17 cellular contexts compared by ENCODE assay signal in the genomic region with DNA sequence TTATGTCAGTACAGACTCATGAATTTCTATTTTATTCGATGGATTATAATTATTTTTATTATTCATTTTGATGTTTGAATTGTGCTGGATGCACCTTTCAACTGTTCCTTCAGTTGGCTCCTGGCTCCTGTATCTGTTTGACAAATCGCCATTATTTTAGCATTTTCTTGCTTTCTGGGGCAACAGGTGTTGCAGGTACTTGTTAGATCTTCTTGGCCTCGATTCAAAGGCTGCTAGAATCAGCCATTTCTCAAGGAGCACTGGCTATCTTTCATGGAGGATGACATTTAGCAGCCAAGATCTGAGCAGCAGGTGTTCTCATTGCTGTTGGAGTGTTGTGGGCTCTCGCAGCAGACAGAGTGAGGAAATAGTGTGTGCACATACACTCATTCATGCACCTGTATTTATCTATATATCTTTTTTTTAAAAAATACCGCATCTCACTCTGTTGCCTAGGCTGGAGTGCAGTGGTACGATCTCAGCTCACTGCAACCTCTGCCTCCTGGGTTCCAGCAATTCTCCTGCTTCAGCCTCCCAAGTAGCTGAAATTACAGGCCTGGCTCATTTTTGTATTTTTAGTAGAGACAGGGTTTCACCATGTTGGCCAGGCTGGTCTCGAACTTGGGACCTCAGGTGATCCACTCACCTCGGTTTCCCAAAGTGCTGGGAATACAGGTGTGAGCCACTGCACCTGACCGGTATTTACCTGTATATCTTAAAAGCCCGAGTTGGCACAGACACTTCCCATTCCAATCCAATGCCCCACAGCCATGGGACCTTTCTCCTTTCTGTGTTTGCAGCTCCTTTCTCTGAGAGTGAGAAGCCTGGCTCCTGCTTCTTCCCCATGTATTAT. TPM values are rescaled to one million over a fixed set of nuclear protein-coding genes. Genes with fewer than 3 reads are reported as not detected.
DNase-seq lines count a peak whose midpoint lies in the region; ATAC-seq and TF ChIP-seq lines count a peak whose summit lies in the region.
"Had no signal": no experiment of that assay in that cellular context is flagged by ENCODE, and none has a peak within 500 bp of the region (broad histone marks: within the 10 kb centered on the region; RNA-seq: fewer than 3 reads in every experiment).

No MANE protein-coding gene starts in this region.

- H3K79me2 ChIP-seq in neural progenitor cell (ENCODE audit: low read depth): no peaks in the 10 kb centered on the region
- H3K79me2 ChIP-seq: parathyroid adenoma had no signal

- CTCF ChIA-PET in RWPE1 (lab: Yijun Ruan, JAX): interaction anchor here (0.6 to 0.7 kb wide), 2 partner anchors 58 to 131 kb away, joined by 3 read pairs; no protein-coding TSS in a partner anchor

- no peak for TF ChIP-seq CTCF in neural progenitor cell (IDR thresholded peaks at IDR 0.05)
- no peak for TF ChIP-seq CTCF in RWPE1 (conservative IDR thresholded peaks at IDR 0.05; ENCODE audit: low read depth)

- peaks cover 3% of the 10 kb centered on the region for H3K36me3 ChIP-seq in CD4-positive, CD25-positive, alpha-beta regulatory T cell (ENCODE audit: control insufficient read depth, insufficient read depth, low read length)
- H3K36me3 ChIP-seq in neural progenitor cell: no peaks in the 10 kb centered on the region
- H3K36me3 ChIP-seq: gastrocnemius medialis, left lung had no signal

- no peaks in the 10 kb centered on the region for H3K27me3 ChIP-seq in CD4-positive, CD25-positive, alpha-beta regulatory T cell (ENCODE audit: control insufficient read depth, insufficient read depth, low read length)
- no peaks in the 10 kb centered on the region for H3K27me3 ChIP-seq in neural progenitor cell
- H3K27me3 ChIP-seq: left lung had no signal

- H3K4me1 Mint-ChIP-seq in CD4-positive, CD25-positive, alpha-beta regulatory T cell: peaks cover 5 to 93% (median 65%) of the 10 kb centered on the region in 4 donors
- H3K4me1 Mint-ChIP-seq in central memory CD8-positive, alpha-beta T cell: peaks cover 58% of the 10 kb centered on the region
- peaks cover 16% of the 10 kb centered on the region for H3K4me1 Mint-ChIP-seq in neural progenitor cell

- H2AFZ ChIP-seq in neural progenitor cell (replicated peaks): no peak overlapping the region
- H2AFZ ChIP-seq: parathyroid adenoma had no signal

- no peak for ATAC-seq in CD4-positive, CD25-positive, alpha-beta regulatory T cell (ENCODE audit: low read depth in 2 of 2)
- no peak for ATAC-seq in central memory CD8-positive, alpha-beta T cell (replicated peaks; ENCODE audit: extremely low read depth, poor library complexity, severe bottlenecking)
- ATAC-seq in GM19455 (IDR thresholded peaks at IDR 0.05; ENCODE audit: unreplicated experiment): no peak
- ATAC-seq: gastrocnemius medialis, left lung, mucosa of descending colon had no signal

- H3K27me3 Mint-ChIP-seq in CD4-positive, CD25-positive, alpha-beta regulatory T cell: no peaks in the 10 kb centered on the region
- no peaks in the 10 kb centered on the region for H3K27me3 Mint-ChIP-seq in central memory CD8-positive, alpha-beta T cell
- peaks cover 12% of the 10 kb centered on the region for H3K27me3 Mint-ChIP-seq in neural progenitor cell (ENCODE audit: insufficient read depth, low read depth)

- H3K4me3 ChIP-seq in CD4-positive, CD25-positive, alpha-beta regulatory T cell (ENCODE audit: low read depth, low read length): no peak overlapping the region
- H3K4me3 ChIP-seq in neural progenitor cell: no peak overlapping the region
- H3K4me3 ChIP-seq: gastrocnemius medialis, left lung, mucosa of descending colon had no signal

- H3K27ac Mint-ChIP-seq in CD4-positive, CD25-positive, alpha-beta regulatory T cell: peak overlapping the region; percentile 74 to 90 (median 75)
- H3K27ac Mint-ChIP-seq in central memory CD8-positive, alpha-beta T cell (ENCODE audit: low read depth): peak overlapping the region; percentile 77
- peak overlapping the region; percentile 51 for H3K27ac Mint-ChIP-seq in neural progenitor cell

- POLR2A ChIA-PET in RWPE1 (lab: Yijun Ruan, JAX; ENCODE audit: low non-redundant PET): no interaction called here

- H3K27ac ChIP-seq in CD4-positive, CD25-positive, alpha-beta regulatory T cell (ENCODE audit: insufficient read depth, low read length, poor library complexity, severe bottlenecking): peak overlapping the region; percentile 14
- H3K27ac ChIP-seq in neural progenitor cell (no peak overlapping the region), RWPE1 (no peak overlapping the region)
- H3K27ac ChIP-seq: gastrocnemius medialis, left lung, parathyroid adenoma had no signal

- no peaks in the 10 kb centered on the region for H3K9me3 Mint-ChIP-seq in CD4-positive, CD25-positive, alpha-beta regulatory T cell
- no peaks in the 10 kb centered on the region for H3K9me3 Mint-ChIP-seq in central memory CD8-positive, alpha-beta T cell
- no peaks in the 10 kb centered on the region for H3K9me3 Mint-ChIP-seq in neural progenitor cell

- H3K36me3 Mint-ChIP-seq in CD4-positive, CD25-positive, alpha-beta regulatory T cell: peaks cover 11% of the 10 kb centered on the region
- peaks cover 29% of the 10 kb centered on the region for H3K36me3 Mint-ChIP-seq in central memory CD8-positive, alpha-beta T cell (ENCODE audit: insufficient read depth)
- H3K36me3 Mint-ChIP-seq in neural progenitor cell: no peaks in the 10 kb centered on the region

- no peak overlapping the region for H3K9ac ChIP-seq in neural progenitor cell
- H3K9ac ChIP-seq: parathyroid adenoma had no signal

- peaks cover 59% of the 10 kb centered on the region for H3K4me1 ChIP-seq in CD4-positive, CD25-positive, alpha-beta regulatory T cell (ENCODE audit: control insufficient read depth, insufficient read depth, low read length, poor library complexity, severe bottlenecking)
- no peaks in the 10 kb centered on the region for H3K4me1 ChIP-seq in neural progenitor cell
- H3K4me1 ChIP-seq: gastrocnemius medialis, parathyroid adenoma had no signal

- H3K4me2 ChIP-seq in neural progenitor cell: no peak overlapping the region

- H4K20me1 ChIP-seq in neural progenitor cell (ENCODE audit: low read depth): no peaks in the 10 kb centered on the region

- no peaks in the 10 kb centered on the region for H3F3A ChIP-seq in neural progenitor cell (ENCODE audit: low read depth)

- no peak for DNase-seq in CD4-positive, CD25-positive, alpha-beta regulatory T cell
- DNase-seq in HT-29 (ENCODE audit: low spot score) (peak; percentile 48), neural progenitor cell (ENCODE audit: low spot score) (no peak), NCI-H2081 treated with DMSO at 0.1 percent for 48 hours (lab: John Stamatoyannopoulos, UW) (no peak), RWPE1 (ENCODE audit: low spot score) (no peak)
- no peak for DNase-seq in central memory CD8-positive, alpha-beta T cell (ENCODE audit: low spot score in 2 of 2)
- DNase-seq: activated gamma-delta T cell treated with Interleukin-2 at 50 U/mL for 16 hours, erythroblast, gastrocnemius medialis, GOT3, left lung, mucosa of descending colon, NCI-H1092 treated with DMSO at 0.1 percent for 48 hours, NCI-H345, SHP77 treated with DMSO at 0.1 percent for 48 hours had no signal

- peak overlapping the region in 1 of 4 donors; percentile 57 for H3K4me3 Mint-ChIP-seq in CD4-positive, CD25-positive, alpha-beta regulatory T cell
- no peak overlapping the region for H3K4me3 Mint-ChIP-seq in central memory CD8-positive, alpha-beta T cell
- H3K4me3 Mint-ChIP-seq in neural progenitor cell: no peak overlapping the region

- H3K9me3 ChIP-seq in CD4-positive, CD25-positive, alpha-beta regulatory T cell (ENCODE audit: control insufficient read depth in 2 of 2, low read length in 2 of 2): no peaks in the 10 kb centered on the region
- no peaks in the 10 kb centered on the region for H3K9me3 ChIP-seq in neural progenitor cell (ENCODE audit: low read depth)
- H3K9me3 ChIP-seq: gastrocnemius medialis, left lung, mucosa of descending colon had no signal

RNA-seq across cellular contexts. Expression of a gene that starts 52.3 kb away (rescaled TPM):
- total RNA-seq in CD4-positive, CD25-positive, alpha-beta regulatory T cell: 278 TPM
- polyA plus RNA-seq in CD4-positive, CD25-positive, alpha-beta regulatory T cell: 10 to 100 TPM; 56.9 to 79.8 (median 69.0) TPM
- 26.9 and 28.6 TPM in 2 replicates for total RNA-seq in HT-29 (2014; rRNA removed; shearing (Covaris generic))
- 2.9 and 4.2 TPM in 2 replicates for total RNA-seq in neural progenitor cell (ENCODE audit: low replicate concordance)
